26 cellular contexts compared by ENCODE assay signal in the genomic region with DNA sequence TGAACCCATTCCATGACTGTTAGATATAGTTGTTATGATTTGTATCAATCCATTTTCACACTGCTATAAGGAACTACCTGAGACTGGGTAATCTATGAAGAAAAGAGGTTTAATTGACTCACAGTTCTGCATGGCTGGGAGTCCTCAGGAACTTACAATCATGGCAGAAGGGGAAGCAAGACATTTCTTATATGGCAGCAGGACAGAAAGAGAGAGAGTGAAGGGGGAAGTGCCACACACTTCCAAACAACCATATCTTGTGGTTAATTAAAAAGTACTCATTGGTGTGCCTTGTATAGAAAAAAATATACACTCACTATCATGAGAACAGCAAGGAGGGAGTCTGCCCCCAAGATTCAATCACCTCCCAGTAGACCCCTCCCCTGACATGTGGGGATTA.
"Had no signal": no experiment of that assay in that cellular context is flagged by ENCODE, and none has a peak within 500 bp of the region (broad histone marks: within the 10 kb centered on the region; RNA-seq: fewer than 3 reads in every experiment).

No MANE protein-coding gene starts in this region.

- H3K4me3 ChIP-seq: Peyer's patch, SJSA1 had no signal

- H3K9me3 ChIP-seq: Peyer's patch, SJSA1 had no signal

- H3K36me3 ChIP-seq: Peyer's patch, SJSA1 had no signal

- DNase-seq: activated B cell treated with CpG ODN at 0.5 μM for 24 hours; activated CD4-positive, alpha-beta memory T cell treated with anti-CD3 and anti-CD28 coated beads for 36 hours; activated CD4-positive, alpha-beta T cell treated with anti-CD3 and anti-CD28 coated beads for 1 hour; activated CD4-positive, alpha-beta T cell treated with anti-CD3 and anti-CD28 coated beads, Interleukin-2, amount 10 ng/mL, durations not matched to agents 24 days and 14 days; activated CD8-positive, alpha-beta memory T cell treated with anti-CD3 and anti-CD28 coated beads for 24 hours; activated effector memory CD4-positive, alpha-beta T cell treated with anti-CD3 and anti-CD28 coated beads, Interleukin-2, amount 50 U/mL, for 16 hours; activated naive CD4-positive, alpha-beta T cell treated with Interleukin-2 at 50 U/mL for 16 hours; activated T-cell treated with anti-CD3 and anti-CD28 coated beads, Interleukin-2, amount 50 U/mL, for 4 hours; amygdala; Karpas-422; MM.1S; NCI-H1105; NCI-H1436; NCI-H1694 treated with DMSO at 0.1 percent for 48 hours; NCI-H2029 treated with DMSO at 0.1 percent for 48 hours; NCI-H524; Peyer's patch; SHP77; T-helper 17 cell; T-helper 9 cell had no signal

- ATAC-seq: activated naive CD4-positive, alpha-beta T cell treated with anti-CD3 and anti-CD28 coated beads, Interleukin-2, amount 50 U/mL, for 72 hours; activated T-cell treated with anti-CD3 and anti-CD28 coated beads, Interleukin-2, amount 50 U/mL, for 4 hours; SK-N-SH treated with all-trans-retinoic acid at 6 μM for 48 hours; T-helper 17 cell had no signal

- FAIRE-seq: astrocyte, TTC549 had no signal

- H3K27me3 ChIP-seq: Peyer's patch, SJSA1 had no signal

- H3K27ac ChIP-seq: Peyer's patch, RWPE1, SJSA1 had no signal

- H3K4me1 ChIP-seq: Peyer's patch, SJSA1 had no signal
